14 cellular contexts compared by ENCODE assay signal in genomic region chr5:33362915-33363314, GRCh38.
DNase-seq lines count a peak whose midpoint lies in the region; ATAC-seq and TF ChIP-seq lines count a peak whose summit lies in the region.
"Had no signal": no experiment of that assay in that cellular context is flagged by ENCODE, and none has a peak within 500 bp of the region (broad histone marks: within the 10 kb centered on the region; RNA-seq: fewer than 3 reads in every experiment).

No MANE protein-coding gene starts in this region.

- no peaks in the 10 kb centered on the region for H3K36me3 Mint-ChIP-seq in osteocyte (ENCODE audit: unreplicated experiment)

- no peaks in the 10 kb centered on the region for H3K27me3 Mint-ChIP-seq in osteocyte (ENCODE audit: unreplicated experiment)
- H3K27me3 Mint-ChIP-seq: activated CD4-positive, alpha-beta memory T cell treated with anti-CD3 and anti-CD28 coated beads, Interleukin-2, amount 10 ng/mL, durations not matched to agents 7 days and 5 days; activated naive CD8-positive, alpha-beta T cell treated with anti-CD3 and anti-CD28 coated beads, Interleukin-2, amount 10 ng/mL, durations not matched to agents 7 days and 5 days had no signal

- peak; percentile 91 for ATAC-seq in sciatic nerve
- ATAC-seq in HG02884 (IDR thresholded peaks at IDR 0.05; ENCODE audit: unreplicated experiment), result no peak
- ATAC-seq in HG03159 (IDR thresholded peaks at IDR 0.05; ENCODE audit: unreplicated experiment), result no peak

- TF ChIP-seq CTCF in cardiac fibroblast (IDR thresholded peaks at IDR 0.05; ENCODE audit: low read depth, low read length) (no peak), osteocyte (IDR thresholded peaks at IDR 0.05) (no peak)

- intact Hi-C loops in sciatic nerve (cut with DNase I), result no loop called here

- H3K4me1 Mint-ChIP-seq in osteocyte (ENCODE audit: unreplicated experiment), result peaks cover 18% of the 10 kb centered on the region

- H3K4me3 ChIP-seq in cardiac fibroblast (replicated peaks in 1 of 2; ENCODE audit: low read depth in 2 of 2, low read length in 2 of 2), result no peak overlapping the region
- H3K4me3 ChIP-seq: BLaER1 had no signal

- DNase-seq in HCEC 1CT, result peak; percentile 17
- peak; percentile 41 to 92 for DNase-seq in cardiac fibroblast (ENCODE audit: low read depth in 2 of 2)
- peak; percentile 25 for DNase-seq in iPS-NIHi11 (ENCODE audit: low spot score)
- DNase-seq in sciatic nerve (ENCODE audit: low spot score), result peak; percentile 60
- no peak for DNase-seq in T-helper 1 cell
- DNase-seq in osteocyte (ENCODE audit: extremely low spot score, unreplicated experiment), result no peak
- DNase-seq: activated CD4-positive, alpha-beta memory T cell treated with anti-CD3 and anti-CD28 coated beads, Interleukin-2, amount 10 ng/mL, durations not matched to agents 7 days and 5 days; activated naive CD8-positive, alpha-beta T cell treated with anti-CD3 and anti-CD28 coated beads, Interleukin-2, amount 10 ng/mL, durations not matched to agents 7 days and 5 days; GOT3; NCI-H526 treated with DMSO at 0.1 percent for 48 hours; small intestine had no signal

- H3K9me3 Mint-ChIP-seq in osteocyte (ENCODE audit: unreplicated experiment), result no peaks in the 10 kb centered on the region

- no peak overlapping the region for H3K4me3 Mint-ChIP-seq in osteocyte (ENCODE audit: unreplicated experiment)
- H3K4me3 Mint-ChIP-seq: activated CD4-positive, alpha-beta memory T cell treated with anti-CD3 and anti-CD28 coated beads, Interleukin-2, amount 10 ng/mL, durations not matched to agents 7 days and 5 days; activated naive CD8-positive, alpha-beta T cell treated with anti-CD3 and anti-CD28 coated beads, Interleukin-2, amount 10 ng/mL, durations not matched to agents 7 days and 5 days had no signal

- no peak overlapping the region for H3K27ac Mint-ChIP-seq in osteocyte (ENCODE audit: unreplicated experiment)
- H3K27ac Mint-ChIP-seq: activated CD4-positive, alpha-beta memory T cell treated with anti-CD3 and anti-CD28 coated beads, Interleukin-2, amount 10 ng/mL, durations not matched to agents 7 days and 5 days; activated naive CD8-positive, alpha-beta T cell treated with anti-CD3 and anti-CD28 coated beads, Interleukin-2, amount 10 ng/mL, durations not matched to agents 7 days and 5 days had no signal

Comparison
In these comparisons a context has a peak if more than half of its experiments do, and no peak if none do; other contexts are left out.
1. DNase-seq: peak in HCEC 1CT (single experiment), cardiac fibroblast (2 of 2), iPS-NIHi11 (single experiment) and sciatic nerve (single experiment); none in T-helper 1 cell (0 of 5) and osteocyte (single experiment).